ENCODE assay signal across 33 cellular contexts in the genomic region with DNA sequence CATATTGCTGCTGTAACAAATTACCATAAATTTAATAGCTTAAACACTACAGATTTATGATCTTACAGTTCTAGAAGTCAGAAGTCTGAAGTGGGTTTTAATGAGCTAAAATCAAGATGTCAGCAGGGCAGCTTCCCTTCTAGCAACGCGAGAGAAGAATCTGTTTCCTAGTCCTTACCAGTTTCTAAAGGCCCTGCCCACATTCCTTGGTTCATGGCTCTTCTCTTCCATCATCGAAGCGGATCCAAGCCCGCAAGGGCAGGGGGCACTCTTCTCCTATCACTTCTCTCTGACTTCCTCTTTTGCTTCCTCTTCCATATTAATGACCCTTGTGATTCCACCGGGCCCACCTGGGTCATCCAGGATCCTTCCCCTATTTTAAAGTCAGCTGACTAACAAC. TPM values are rescaled to one million over a fixed set of nuclear protein-coding genes. Genes with fewer than 3 reads are reported as not detected.
"Had no signal": no experiment of that assay in that cellular context is flagged by ENCODE, and none has a peak within 500 bp of the region (broad histone marks: within the 10 kb centered on the region; RNA-seq: fewer than 3 reads in every experiment).

No MANE protein-coding gene starts in this region.

- H3K27ac Mint-ChIP-seq: activated CD8-positive, alpha-beta T cell treated with anti-CD3 and anti-CD28 coated beads, Interleukin-2, amount 10 ng/mL, durations not matched to agents 7 days and 5 days; activated naive CD4-positive, alpha-beta T cell treated with anti-CD3 and anti-CD28 coated beads, Interleukin-2, amount 50 U/mL, for 72 hours; activated T-cell treated with anti-CD3 and anti-CD28 coated beads, Interleukin-2, amount 50 U/mL, for 24 hours; activated T-helper 17 cell treated with anti-CD3 and anti-CD28 coated beads, Interleukin-2, amount 50 U/mL, for 72 hours; effector memory CD8-positive, alpha-beta T cell; memory B cell; nephron progenitor cell; T-helper 2 cell treated with Interferon-gamma antibody and Interleukin-4, amounts not matched to agents 5 μg/mL and 100 μg/mL, for 36 hours had no signal

- H3K36me3 Mint-ChIP-seq: activated naive CD4-positive, alpha-beta T cell treated with anti-CD3 and anti-CD28 coated beads, Interleukin-2, amount 50 U/mL, for 72 hours had no signal

- H3K4me1 ChIP-seq: breast epithelium, parathyroid adenoma, upper lobe of right lung had no signal

- H3K9me3 Mint-ChIP-seq: activated T-cell treated with anti-CD3 and anti-CD28 coated beads, Interleukin-2, amount 50 U/mL, for 24 hours; activated T-helper 17 cell treated with anti-CD3 and anti-CD28 coated beads, Interleukin-2, amount 50 U/mL, for 72 hours; central memory CD8-positive, alpha-beta T cell; T-helper 2 cell treated with Interferon-gamma antibody and Interleukin-4, amounts not matched to agents 5 μg/mL and 100 μg/mL, for 36 hours had no signal

- H3K4me1 Mint-ChIP-seq: activated T-helper 17 cell treated with anti-CD3 and anti-CD28 coated beads, Interleukin-2, amount 50 U/mL, for 72 hours; central memory CD8-positive, alpha-beta T cell; memory B cell had no signal

- H3K4me3 ChIP-seq: breast epithelium, upper lobe of right lung had no signal

- H3K9me3 ChIP-seq: breast epithelium, upper lobe of right lung had no signal

- FAIRE-seq: colon, endothelial cell of umbilical vein, TTC549 had no signal

- ATAC-seq: activated CD8-positive, alpha-beta T cell treated with anti-CD3 and anti-CD28 coated beads, Interleukin-2, amount 10 ng/mL, durations not matched to agents 7 days and 5 days; activated naive CD4-positive, alpha-beta T cell treated with anti-CD3 and anti-CD28 coated beads, Interleukin-2, amount 50 U/mL, for 72 hours; activated T-helper 17 cell treated with anti-CD3 and anti-CD28 coated beads, Interleukin-2, amount 50 U/mL, for 72 hours; effector memory CD8-positive, alpha-beta T cell; esophagus mucosa; right cardiac atrium; stimulated activated naive CD8-positive, alpha-beta T cell treated with anti-CD3 and anti-CD28 coated beads, Interleukin-15, Interleukin-2, amounts not matched to agents 100 U/mL and 50 U/mL, for 24 hours; upper lobe of right lung had no signal

- H2AFZ ChIP-seq: parathyroid adenoma had no signal

- H3K4me3 Mint-ChIP-seq: activated CD8-positive, alpha-beta T cell treated with anti-CD3 and anti-CD28 coated beads, Interleukin-2, amount 10 ng/mL, durations not matched to agents 7 days and 5 days; activated T-cell treated with anti-CD3 and anti-CD28 coated beads, Interleukin-2, amount 50 U/mL, for 24 hours; activated T-helper 17 cell treated with anti-CD3 and anti-CD28 coated beads, Interleukin-2, amount 50 U/mL, for 72 hours; central memory CD8-positive, alpha-beta T cell; effector memory CD8-positive, alpha-beta T cell; memory B cell; nephron progenitor cell; T-helper 2 cell treated with Interferon-gamma antibody and Interleukin-4, amounts not matched to agents 5 μg/mL and 100 μg/mL, for 36 hours had no signal

- H3K27ac ChIP-seq: breast epithelium, parathyroid adenoma, upper lobe of right lung, WERI-Rb-1 had no signal

- H3K79me2 ChIP-seq: parathyroid adenoma had no signal

- H3K36me3 ChIP-seq: breast epithelium, upper lobe of right lung, WERI-Rb-1 had no signal

- DNase-seq: activated CD4-positive, alpha-beta T cell treated with anti-CD3 and anti-CD28 coated beads for 1 hour; activated CD4-positive, alpha-beta T cell treated with anti-CD3 and anti-CD28 coated beads, Interleukin-2, amount 50 U/mL, for 1 hour; activated CD8-positive, alpha-beta T cell treated with anti-CD3 and anti-CD28 coated beads, Interleukin-2, amount 10 ng/mL, durations not matched to agents 7 days and 5 days; activated T-cell treated with anti-CD3 and anti-CD28 coated beads, Interleukin-2, amount 50 U/mL, for 24 hours; effector memory CD8-positive, alpha-beta T cell; foreskin melanocyte; nephron progenitor cell; nucleus accumbens; right cardiac atrium; stimulated activated CD4-positive, alpha-beta T cell treated with anti-CD3 and anti-CD28 coated beads, Interleukin-12 subunit alpha, Interleukin-12 subunit beta, amount 100 ng/mL, for 4 hours; stimulated activated CD4-positive, alpha-beta T cell treated with anti-CD3 and anti-CD28 coated beads, Interleukin-4, amount 100 ng/mL, for 4 hours; stimulated activated naive CD8-positive, alpha-beta T cell treated with anti-CD3 and anti-CD28 coated beads, Interleukin-15, Interleukin-2, amounts not matched to agents 100 U/mL and 50 U/mL, for 24 hours; upper lobe of right lung; WERI-Rb-1 had no signal

- H3K9ac ChIP-seq: parathyroid adenoma had no signal

RNA-seq across cellular contexts. Expression of a gene that starts 16.1 kb away (rescaled TPM):
- total RNA-seq: activated CD8-positive, alpha-beta T cell treated with anti-CD3 and anti-CD28 coated beads, Interleukin-2, amount 10 ng/mL, durations not matched to agents 7 days and 5 days; activated naive CD4-positive, alpha-beta T cell treated with anti-CD3 and anti-CD28 coated beads, Interleukin-2, amount 50 U/mL, for 72 hours; activated T-helper 17 cell treated with anti-CD3 and anti-CD28 coated beads, Interleukin-2, amount 50 U/mL, for 72 hours; breast epithelium; dermis microvascular lymphatic vessel endothelial cell; endothelial cell of umbilical vein; esophagus mucosa; lower leg skin; mononuclear cell; myocyte; pulmonary artery endothelial cell; right cardiac atrium; subcutaneous adipose tissue; upper lobe of right lung had no signal
- polyA plus RNA-seq: adipose tissue, endothelial cell of umbilical vein, right cardiac atrium, thymus had no signal
